9 cellular contexts compared by ENCODE assay signal in genomic region chr5:178585465-178585864, GRCh38. TPM values are rescaled to one million over a fixed set of nuclear protein-coding genes. Genes with fewer than 3 reads are reported as not detected.
DNase-seq lines count a peak whose midpoint lies in the region; ATAC-seq, FAIRE-seq and TF ChIP-seq lines count a peak whose summit lies in the region.
"Not testable (repeated sequence)": the region's sequence is repeated elsewhere in the genome, so short reads cannot be mapped to it uniquely, and the experiment has no call there.
"Had no signal": no experiment of that assay in that cellular context is flagged by ENCODE, and none has a peak within 500 bp of the region (broad histone marks: within the 10 kb centered on the region; RNA-seq: fewer than 3 reads in every experiment).

No MANE protein-coding gene starts in this region.

- FAIRE-seq in keratinocyte (lab: Jason Lieb, UNC), result peak; percentile 71

- not testable (repeated sequence) for BruUV-seq in PC-9 (replicated peaks; lab: Mats Ljungman, UMichigan)

- TF ChIP-seq CTCF in PC-9 (conservative IDR thresholded peaks at IDR 0.05); epithelial cell of esophagus (IDR thresholded peaks at IDR 0.05; ENCODE audit: insufficient read depth, low read depth, low read length, missing control alignments); keratinocyte (optimal IDR thresholded peaks at IDR 0.05 in 1 of 3, IDR thresholded peaks at IDR 0.05 in 1 of 3, conservative IDR thresholded peaks at IDR 0.05 in 1 of 3; ENCODE audit: extremely low read depth in 1 of 3, insufficient read depth in 2 of 3, low read length in 3 of 3); psoas muscle (IDR thresholded peaks at IDR 0.05): not testable (repeated sequence)

- ATAC-seq in HG02642 (IDR thresholded peaks at IDR 0.05; ENCODE audit: poor library complexity, unreplicated experiment), result peak; percentile 75
- peak in 3 of 4 donors; percentile 24 to 78 (median 61) for ATAC-seq in psoas muscle

- not testable (repeated sequence) for H2AFZ ChIP-seq in PC-9; keratinocyte (ENCODE audit: control insufficient read depth, low read length)

- WGBS in psoas muscle, 3 donors, result 85 to 89% (median 89%) methylated on average over 11 of the region's 11 CpGs

- CTCF ChIA-PET in PC-9 (lab: Charles Lee), result not testable (repeated sequence)

- not testable (repeated sequence) for H3K9me3 ChIP-seq in PC-9 (ENCODE audit: insufficient read depth, low read depth); keratinocyte (ENCODE audit: control insufficient read depth, low read depth, low read length); psoas muscle; stomach smooth muscle (ENCODE audit: control insufficient read depth in 2 of 2, low read length in 2 of 2)

- H3K9ac ChIP-seq in keratinocyte (ENCODE audit: control insufficient read depth, extremely low read depth, insufficient read depth, low read length), result not testable (repeated sequence)
- peak overlapping the region in 1 of 2 donors; percentile 89 for H3K9ac ChIP-seq in stomach smooth muscle (ENCODE audit: low read length in 2 of 2)

- intact Hi-C loops in PC-9 (cut with micrococcal nuclease; ENCODE audit: unreplicated experiment), result loop anchor here (5.0 kb wide), 1 partner anchor 577 kb away; no protein-coding TSS in a partner anchor
- intact Hi-C loops in psoas muscle (cut with DNase I), result loop anchor here in 1 of 2 donors (10.0 kb wide), 1 partner anchor 301 kb away; no protein-coding TSS in a partner anchor

- not testable (repeated sequence) for H3K4me2 ChIP-seq in PC-9; keratinocyte (ENCODE audit: control insufficient read depth, extremely low read depth, insufficient read depth, low read depth, low read length)

- dilution Hi-C loops in keratinocyte (cut with MboI; ENCODE audit: extremely low pct_ligation_motif_present, low sequenced_read_pairs), result not testable (repeated sequence)

- not testable (repeated sequence) for H3K4me3 ChIP-seq in PC-9; epithelial cell of esophagus (ENCODE audit: low read length); keratinocyte (ENCODE audit: control insufficient read depth in 2 of 3, extremely low read depth in 1 of 3, insufficient read depth in 2 of 3, low read depth in 1 of 3, low read length in 3 of 3); psoas muscle; stomach smooth muscle (ENCODE audit: low read length in 2 of 2)

- peaks cover 77% of the 10 kb centered on the region for H3K27me3 ChIP-seq in PC-9 (ENCODE audit: insufficient read depth, low read depth)
- peaks cover 24% of the 10 kb centered on the region for H3K27me3 ChIP-seq in keratinocyte (ENCODE audit: control insufficient read depth, extremely low read depth, insufficient read depth, low read length)
- not testable (repeated sequence) for H3K27me3 ChIP-seq in psoas muscle (ENCODE audit: insufficient read depth in 3 of 3, low read length in 2 of 3)
- H3K27me3 ChIP-seq in stomach smooth muscle (ENCODE audit: control insufficient read depth in 1 of 2, insufficient read depth in 2 of 2, low read length in 2 of 2), result peaks cover 4 to 12% of the 10 kb centered on the region in 2 donors

- H3K9me1 ChIP-seq in keratinocyte (ENCODE audit: control insufficient read depth, extremely low read depth, insufficient read depth, low read length), result not testable (repeated sequence)

- POLR2A ChIA-PET in PC-9 (lab: Charles Lee; ENCODE audit: unreplicated experiment), result interaction anchor here (0.6 kb wide), 1 partner anchor 1050 kb away, joined by 8 read pairs; no protein-coding TSS in a partner anchor

- peak; percentile 76 for DNase-seq in Daoy (ENCODE audit: low read depth)
- peak; percentile 20 to 66 for DNase-seq in PC-9
- peak; percentile 18 for DNase-seq in activated T-cell treated with anti-CD3 and anti-CD28 coated beads for 48 hours (ENCODE audit: low read depth)
- DNase-seq in epithelial cell of esophagus (ENCODE audit: low read depth), result peak; percentile 40
- peak; percentile 26 for DNase-seq in keratinocyte (ENCODE audit: low read depth, low spot score)
- not testable (repeated sequence) for DNase-seq in psoas muscle

- not testable (repeated sequence) for H4K20me1 ChIP-seq in PC-9 (ENCODE audit: insufficient read depth); keratinocyte (ENCODE audit: control insufficient read depth, extremely low read depth, insufficient read depth, low read length)

- H3K4me1 ChIP-seq in PC-9 (replicated peaks; ENCODE audit: insufficient read depth); keratinocyte (ENCODE audit: control insufficient read depth, extremely low read depth, insufficient read depth, low read length); psoas muscle: not testable (repeated sequence)
- peaks cover 18% of the 10 kb centered on the region for H3K4me1 ChIP-seq in stomach smooth muscle (ENCODE audit: control insufficient read depth, insufficient read depth, low read length)

- not testable (repeated sequence) for H3K79me2 ChIP-seq in PC-9 (ENCODE audit: low read depth); keratinocyte (ENCODE audit: control insufficient read depth, insufficient read depth, low read length)

- H3K27ac ChIP-seq in PC-9; keratinocyte (ENCODE audit: control insufficient read depth, insufficient read depth, low read length); psoas muscle: not testable (repeated sequence)
- peak overlapping the region; percentile 41 for H3K27ac ChIP-seq in stomach smooth muscle (ENCODE audit: low read length)

- not testable (repeated sequence) for H3F3A ChIP-seq in PC-9 (ENCODE audit: insufficient read depth, low read depth)

- H3K9me2 ChIP-seq in PC-9 (ENCODE audit: insufficient read depth), result not testable (repeated sequence)

- H3K36me3 ChIP-seq in PC-9 (ENCODE audit: low read depth); keratinocyte (ENCODE audit: control insufficient read depth in 2 of 2, extremely low read depth in 1 of 2, insufficient read depth in 2 of 2, low read length in 2 of 2); psoas muscle (ENCODE audit: insufficient read depth in 1 of 2, low read depth in 1 of 2); stomach smooth muscle (ENCODE audit: control insufficient read depth in 2 of 2, insufficient read depth in 2 of 2, low read length in 2 of 2): not testable (repeated sequence)

RNA-seq across cellular contexts. Expression of gene COL23A1, which starts 4.7 kb away (rescaled TPM):
- 21.7 and 27.1 TPM in 2 replicates for total RNA-seq in Daoy (2014; rRNA removed; shearing (Covaris generic))
- not detected in 2 replicates for total RNA-seq in PC-9 (2021)
- 0.05 TPM in 1 of 3 replicates, not detected in the others for polyA plus RNA-seq in keratinocyte
- polyA plus RNA-seq in keratinocyte (2011; ENCODE audit: low read depth), result not detected
- not detected in 2 replicates for polyA plus RNA-seq in keratinocyte (2011; cell fraction: cytosol; rRNA removed)
- polyA plus RNA-seq in keratinocyte (2011; cell fraction: nucleus; rRNA removed), result 0.15 and 0.21 TPM in 2 replicates
- polyA plus RNA-seq in keratinocyte (2012; ENCODE audit: low replicate concordance), result 0.03 and 0.21 TPM in 2 replicates
- polyA minus RNA-seq in keratinocyte, result 0.07 TPM in 1 of 3 replicates, not detected in the others
- not detected for polyA minus RNA-seq in keratinocyte (2011; cell fraction: cytosol; rRNA and poly(A)+ RNA removed)
- 0.16 and 0.21 TPM in 2 replicates for polyA minus RNA-seq in keratinocyte (2011; cell fraction: nucleus; rRNA and poly(A)+ RNA removed)
- total RNA-seq in psoas muscle, result 1 to 10 TPM in 3 of 4 donors, under 1 TPM in 1; 0.66 to 3.0 (median 1.4) TPM
- 1 to 10 TPM in 1 of 3 donors, under 1 TPM in 2; 0.69 to 1.5 (median 0.76) TPM for polyA plus RNA-seq in psoas muscle
- polyA plus RNA-seq: CD8-positive, alpha-beta memory T cell had no signal

RNA-seq across cellular contexts. Expression of gene CLK4, which starts 41.4 kb away (rescaled TPM):
- total RNA-seq in Daoy (2014; rRNA removed; shearing (Covaris generic)), result 9.8 and 15.6 TPM in 2 replicates
- total RNA-seq in PC-9 (2021), result 25.0 and 29.7 TPM in 2 replicates
- 10.7 to 17.3 TPM (median 11.6 TPM) in 3 replicates for polyA plus RNA-seq in keratinocyte
- polyA plus RNA-seq in keratinocyte (2011; ENCODE audit: low read depth), result 23.6 TPM
- 3.2 and 6.5 TPM in 2 replicates for polyA plus RNA-seq in keratinocyte (2011; cell fraction: cytosol; rRNA removed)
- 27.0 and 40.9 TPM in 2 replicates for polyA plus RNA-seq in keratinocyte (2011; cell fraction: nucleus; rRNA removed)
- 8.8 and 17.5 TPM in 2 replicates for polyA plus RNA-seq in keratinocyte (2012; ENCODE audit: low replicate concordance)
- 2.7 to 25.6 TPM (median 10.2 TPM) in 3 replicates for polyA minus RNA-seq in keratinocyte
- polyA minus RNA-seq in keratinocyte (2011; cell fraction: cytosol; rRNA and poly(A)+ RNA removed), result 1.5 TPM
- polyA minus RNA-seq in keratinocyte (2011; cell fraction: nucleus; rRNA and poly(A)+ RNA removed), result 13.1 and 19.1 TPM in 2 replicates
- 10 to 100 TPM; 15.1 to 31.5 (median 17.8) TPM for total RNA-seq in psoas muscle
- 10 to 100 TPM in 2 of 3 donors, 1 to 10 TPM in 1; 4.9 to 13.8 (median 13.7) TPM for polyA plus RNA-seq in psoas muscle
